Comparison of ENCODE assay signal across 11 cellular contexts in the genomic region with DNA sequence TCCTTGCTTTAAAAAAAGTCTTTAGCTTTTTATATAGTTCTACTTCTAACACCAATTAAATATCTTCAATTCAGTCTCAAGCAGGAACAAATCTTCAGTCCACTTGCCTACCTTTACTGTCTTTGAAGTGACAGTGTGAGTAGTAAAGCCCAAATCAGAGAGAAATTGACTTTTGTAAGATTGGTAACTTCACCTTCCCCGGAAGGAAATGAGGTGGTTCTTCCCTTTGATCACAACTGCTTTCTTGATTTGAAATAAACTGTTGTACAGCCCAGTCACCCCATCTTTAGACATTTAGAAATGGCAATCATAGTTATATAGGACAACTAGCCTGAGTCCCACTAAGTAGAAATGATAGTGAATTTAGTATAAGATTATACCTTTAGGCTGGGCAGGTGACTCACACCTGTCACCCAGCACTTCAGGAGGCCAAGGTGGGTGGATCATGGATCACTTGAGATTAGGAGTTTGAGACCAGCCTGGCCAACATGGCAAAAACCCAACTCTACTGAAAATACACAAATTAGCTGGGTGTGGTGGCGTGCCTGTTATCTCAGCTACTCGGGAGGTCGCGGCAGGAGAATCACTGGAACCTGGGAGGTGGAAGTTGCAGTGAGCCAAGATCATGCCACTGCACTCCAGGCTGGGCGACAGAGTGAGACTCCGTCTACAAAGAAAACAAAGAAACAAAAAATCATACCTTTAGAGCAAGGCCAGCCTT. TPM values are rescaled to one million over a fixed set of nuclear protein-coding genes. Genes with fewer than 3 reads are reported as not detected.
DNase-seq lines count a peak whose midpoint lies in the region; ATAC-seq and TF ChIP-seq lines count a peak whose summit lies in the region.
"Had no signal": no experiment of that assay in that cellular context is flagged by ENCODE, and none has a peak within 500 bp of the region (broad histone marks: within the 10 kb centered on the region; RNA-seq: fewer than 3 reads in every experiment).

No MANE protein-coding gene starts in this region.

- peaks cover 0 to 50% (median 4%) of the 10 kb centered on the region in 3 donors for H3K4me1 ChIP-seq in gastroesophageal sphincter
- H3K4me1 ChIP-seq in thymus (ENCODE audit: control insufficient read depth, insufficient read depth, low read length) = peaks cover 6% of the 10 kb centered on the region

- POLR2A ChIA-PET in activated CD4-positive, alpha-beta memory T cell treated with anti-CD3 and anti-CD28 coated beads for 36 hours (lab: Charles Lee) = interaction anchor here (1.2 to 1.4 kb wide), 2 partner anchors 8 to 159 kb away, joined by 3 read pairs; no protein-coding TSS in a partner anchor

- TF ChIP-seq CTCF in gastroesophageal sphincter (IDR thresholded peaks at IDR 0.05) = no peak

- TF ChIP-seq EP300 in gastroesophageal sphincter (IDR thresholded peaks at IDR 0.05) = no peak

- H3K27me3 ChIP-seq in gastroesophageal sphincter = no peaks in the 10 kb centered on the region
- no peaks in the 10 kb centered on the region for H3K27me3 ChIP-seq in thymus (ENCODE audit: control insufficient read depth, insufficient read depth)
- H3K27me3 ChIP-seq: heart left ventricle had no signal

- 79 to 83% methylated on average over 1 to 7 of the region's 7 CpGs for WGBS in gastroesophageal sphincter (ENCODE audit: low coverage in 1 of 2), 2 donors
- 90% methylated on average over 7 of the region's 7 CpGs for WGBS in thymus

- H3K36me3 ChIP-seq in gastroesophageal sphincter (no peaks in the 10 kb centered on the region), thymus (ENCODE audit: control insufficient read depth, insufficient read depth) (no peaks in the 10 kb centered on the region)
- H3K36me3 ChIP-seq: heart left ventricle had no signal

- no peaks in the 10 kb centered on the region for H3K9me3 Mint-ChIP-seq in activated T-cell treated with anti-CD3 and anti-CD28 coated beads, Interleukin-2, amount 50 U/mL, for 24 hours
- H3K9me3 Mint-ChIP-seq in activated CD4-positive, alpha-beta memory T cell treated with anti-CD3 and anti-CD28 coated beads for 36 hours = no peaks in the 10 kb centered on the region

- peak overlapping the region; percentile 78 for H3K27ac Mint-ChIP-seq in activated T-cell treated with anti-CD3 and anti-CD28 coated beads, Interleukin-2, amount 50 U/mL, for 24 hours
- H3K27ac Mint-ChIP-seq in activated CD4-positive, alpha-beta memory T cell treated with anti-CD3 and anti-CD28 coated beads for 36 hours = peak overlapping the region; percentile 88

- no peak for DNase-seq in activated T-cell treated with anti-CD3 and anti-CD28 coated beads, Interleukin-2, amount 50 U/mL, for 24 hours
- DNase-seq in activated T-cell treated with anti-CD3 and anti-CD28 coated beads for 4 hours (no peak), NCI-H345 (lab: John Stamatoyannopoulos, UW) (no peak)
- peak; percentile 35 for DNase-seq in activated CD4-positive, alpha-beta memory T cell treated with anti-CD3 and anti-CD28 coated beads for 36 hours
- DNase-seq: DMS79, heart left ventricle, substantia nigra had no signal

- intact Hi-C loops in activated CD4-positive, alpha-beta memory T cell treated with anti-CD3 and anti-CD28 coated beads for 36 hours (cut with micrococcal nuclease) = loop anchor here (10.0 kb wide), 1 partner anchor 419 kb away; the partner anchor contains the start of gene IFIT5

- CTCF ChIA-PET in activated CD4-positive, alpha-beta memory T cell treated with anti-CD3 and anti-CD28 coated beads for 36 hours (lab: Charles Lee) = interaction anchor here (0.8 to 2.4 kb wide), 5 partner anchors 8 to 219 kb away, joined by 3 to 13 read pairs (median 5); no protein-coding TSS in a partner anchor

- no peaks in the 10 kb centered on the region for H3K27me3 Mint-ChIP-seq in activated T-cell treated with anti-CD3 and anti-CD28 coated beads, Interleukin-2, amount 50 U/mL, for 24 hours
- no peaks in the 10 kb centered on the region for H3K27me3 Mint-ChIP-seq in activated CD4-positive, alpha-beta memory T cell treated with anti-CD3 and anti-CD28 coated beads for 36 hours

- peak overlapping the region in 3 of 4 donors; percentile 2 to 53 (median 11) for H3K27ac ChIP-seq in gastroesophageal sphincter
- H3K27ac ChIP-seq in thymus (ENCODE audit: low read depth) = peak overlapping the region; percentile 20

- H3K4me1 Mint-ChIP-seq in activated T-cell treated with anti-CD3 and anti-CD28 coated beads, Interleukin-2, amount 50 U/mL, for 24 hours (ENCODE audit: low read depth) = peaks cover 63% of the 10 kb centered on the region
- H3K4me1 Mint-ChIP-seq in activated CD4-positive, alpha-beta memory T cell treated with anti-CD3 and anti-CD28 coated beads for 36 hours (ENCODE audit: low read depth) = peaks cover 70% of the 10 kb centered on the region

- ATAC-seq in gastroesophageal sphincter (no peak), GM19452 (IDR thresholded peaks at IDR 0.05; ENCODE audit: unreplicated experiment) (no peak), HG03108 (IDR thresholded peaks at IDR 0.05; ENCODE audit: unreplicated experiment) (no peak)
- ATAC-seq: heart left ventricle had no signal

- H3K9me3 ChIP-seq in gastroesophageal sphincter = no peaks in the 10 kb centered on the region
- H3K9me3 ChIP-seq in thymus (ENCODE audit: control insufficient read depth) = no peaks in the 10 kb centered on the region
- H3K9me3 ChIP-seq: heart left ventricle had no signal

- no peak for TF ChIP-seq POLR2A in gastroesophageal sphincter (IDR thresholded peaks at IDR 0.05)

- H3K36me3 Mint-ChIP-seq in activated T-cell treated with anti-CD3 and anti-CD28 coated beads, Interleukin-2, amount 50 U/mL, for 24 hours (ENCODE audit: low read depth) = peaks cover 26% of the 10 kb centered on the region
- H3K36me3 Mint-ChIP-seq in activated CD4-positive, alpha-beta memory T cell treated with anti-CD3 and anti-CD28 coated beads for 36 hours = peaks cover 34% of the 10 kb centered on the region

- peak overlapping the region; percentile 32 for H3K4me3 Mint-ChIP-seq in activated T-cell treated with anti-CD3 and anti-CD28 coated beads, Interleukin-2, amount 50 U/mL, for 24 hours
- H3K4me3 Mint-ChIP-seq in activated CD4-positive, alpha-beta memory T cell treated with anti-CD3 and anti-CD28 coated beads for 36 hours = peak overlapping the region; percentile 71

- H3K4me3 ChIP-seq in gastroesophageal sphincter (peak overlapping the region in 1 of 2 donors; percentile 3), thymus (ENCODE audit: low read length) (no peak overlapping the region)

RNA-seq across cellular contexts. Expression of gene FAS, which starts 4.7 kb away (rescaled TPM):
- total RNA-seq in activated CD4-positive, alpha-beta memory T cell treated with anti-CD3 and anti-CD28 coated beads for 36 hours = 10 to 100 TPM; 62.2 to 63.5 TPM
- total RNA-seq in gastroesophageal sphincter = 10 to 100 TPM; 15.0 to 27.5 (median 19.6) TPM
- polyA plus RNA-seq in thymus = 31.6 TPM

RNA-seq across cellular contexts. Expression of gene ACTA2, which starts 42.7 kb away (rescaled TPM):
- total RNA-seq in activated CD4-positive, alpha-beta memory T cell treated with anti-CD3 and anti-CD28 coated beads for 36 hours = 10 to 100 TPM; 18.6 to 23.3 TPM
- total RNA-seq in gastroesophageal sphincter = 1,000 to 10,000 TPM; 5,887 to 9,086 (median 7,887) TPM
- polyA plus RNA-seq in thymus = 285 TPM

Comparison
In these comparisons a context has a peak if more than half of its experiments do, and no peak if none do; other contexts are left out.
1. RNA of gene ACTA2, which starts 42.7 kb away (total RNA-seq): 5,887 to 9,086 TPM in gastroesophageal sphincter; 18.6 to 23.3 TPM in activated CD4-positive, alpha-beta memory T cell treated with anti-CD3 and anti-CD28 coated beads for 36 hours; every median in the first group is over 100 times any median in the second.